Comparison of ENCODE assay signal across 10 cellular contexts in genomic region chr22:49999063-49999900, GRCh38. TPM values are rescaled to one million over a fixed set of nuclear protein-coding genes. Genes with fewer than 3 reads are reported as not detected.
A peak's percentile ranks its signal among the peaks of the same experiment; 100 is the strongest.
DNase-seq lines count a peak whose midpoint lies in the region; ATAC-seq lines count a peak whose summit lies in the region.
"Had no signal": no experiment of that assay in that cellular context is flagged by ENCODE, and none has a peak within 500 bp of the region (broad histone marks: within the 10 kb centered on the region; RNA-seq: fewer than 3 reads in every experiment).

No MANE protein-coding gene starts in this region.

- intact Hi-C loops in left ventricle myocardium superior (cut with micrococcal nuclease) = no loop called here

- no peak overlapping the region for H3K4me3 Mint-ChIP-seq in activated CD8-positive, alpha-beta memory T cell treated with anti-CD3 and anti-CD28 coated beads, Interleukin-2, amount 10 ng/mL, durations not matched to agents 7 days and 5 days

- H3K36me3 ChIP-seq in H7 (replicated peaks; ENCODE audit: control insufficient read depth, insufficient read depth, low read length) = no peaks in the 10 kb centered on the region

- CTCF ChIA-PET in activated CD8-positive, alpha-beta memory T cell treated with anti-CD3 and anti-CD28 coated beads, Interleukin-2, amount 10 ng/mL, durations not matched to agents 7 days and 5 days (lab: Charles Lee) = no interaction called here

- no peak overlapping the region for H3K27ac Mint-ChIP-seq in activated CD8-positive, alpha-beta memory T cell treated with anti-CD3 and anti-CD28 coated beads, Interleukin-2, amount 10 ng/mL, durations not matched to agents 7 days and 5 days

- H3K27me3 ChIP-seq in H7 (ENCODE audit: control insufficient read depth, insufficient read depth, low read length) = peaks cover 16% of the 10 kb centered on the region

- H3K4me1 Mint-ChIP-seq in activated CD8-positive, alpha-beta memory T cell treated with anti-CD3 and anti-CD28 coated beads, Interleukin-2, amount 10 ng/mL, durations not matched to agents 7 days and 5 days = peaks cover 2% of the 10 kb centered on the region

- H3K36me3 Mint-ChIP-seq in activated CD8-positive, alpha-beta memory T cell treated with anti-CD3 and anti-CD28 coated beads, Interleukin-2, amount 10 ng/mL, durations not matched to agents 7 days and 5 days = no peaks in the 10 kb centered on the region

- H3K9me3 Mint-ChIP-seq in activated CD8-positive, alpha-beta memory T cell treated with anti-CD3 and anti-CD28 coated beads, Interleukin-2, amount 10 ng/mL, durations not matched to agents 7 days and 5 days (ENCODE audit: low read depth) = no peaks in the 10 kb centered on the region

- peak; percentile 53 for ATAC-seq in activated CD8-positive, alpha-beta memory T cell treated with anti-CD3 and anti-CD28 coated beads, Interleukin-2, amount 10 ng/mL, durations not matched to agents 7 days and 5 days
- peak; percentile 44 for ATAC-seq in left ventricle myocardium superior
- ATAC-seq in HG03139 (IDR thresholded peaks at IDR 0.05; ENCODE audit: unreplicated experiment) = no peak
- ATAC-seq in esophagus mucosa = no peak

- peaks cover 7% of the 10 kb centered on the region for H3K27me3 Mint-ChIP-seq in activated CD8-positive, alpha-beta memory T cell treated with anti-CD3 and anti-CD28 coated beads, Interleukin-2, amount 10 ng/mL, durations not matched to agents 7 days and 5 days

- peak overlapping the region; percentile 53 for H3K4me3 ChIP-seq in H7 (ENCODE audit: insufficient read depth, low read depth, low read length)

- DNase-seq in H7 = peak; percentile 99
- peak; percentile 40 for DNase-seq in activated CD8-positive, alpha-beta memory T cell treated with anti-CD3 and anti-CD28 coated beads, Interleukin-2, amount 10 ng/mL, durations not matched to agents 7 days and 5 days
- DNase-seq in left ventricle myocardium superior = peak; percentile 37
- DNase-seq in retina = peak; percentile 55
- no peak for DNase-seq in EL
- DNase-seq in SKM-1 treated with dmso at 0.1 percent for 144 hours (lab: John Stamatoyannopoulos, UW; ENCODE audit: unreplicated experiment) = no peak
- DNase-seq: NCI-H187 had no signal

RNA-seq across cellular contexts. Expression of gene IL17REL, which starts 13.3 kb away (rescaled TPM):
- 0.04 TPM in 1 of 2 replicates, not detected in the other for total RNA-seq in H7 (2014; rRNA removed; shearing (Covaris generic))
- under 1 TPM in 1 of 2 experiments, not detected in 1; 0.05 TPM for total RNA-seq in activated CD8-positive, alpha-beta memory T cell treated with anti-CD3 and anti-CD28 coated beads, Interleukin-2, amount 10 ng/mL, durations not matched to agents 7 days and 5 days
- total RNA-seq in left ventricle myocardium superior (not detected), esophagus mucosa (not detected)

RNA-seq across cellular contexts. Expression of gene PIM3, which starts 38.7 kb away (rescaled TPM):
- 71.2 and 79.7 TPM in 2 replicates for total RNA-seq in H7 (2014; rRNA removed; shearing (Covaris generic))
- 10 to 100 TPM; 53.4 to 79.7 TPM for total RNA-seq in activated CD8-positive, alpha-beta memory T cell treated with anti-CD3 and anti-CD28 coated beads, Interleukin-2, amount 10 ng/mL, durations not matched to agents 7 days and 5 days
- total RNA-seq in left ventricle myocardium superior (65.1 TPM), esophagus mucosa (50.5 TPM)

RNA-seq across cellular contexts. Expression of gene TTLL8, which starts 58.8 kb away (rescaled TPM):
- total RNA-seq in H7 (2014; rRNA removed; shearing (Covaris generic)) = not detected in 2 replicates
- not detected for total RNA-seq in activated CD8-positive, alpha-beta memory T cell treated with anti-CD3 and anti-CD28 coated beads, Interleukin-2, amount 10 ng/mL, durations not matched to agents 7 days and 5 days
- total RNA-seq in left ventricle myocardium superior (not detected), esophagus mucosa (not detected)
- total RNA-seq: mucosa of gallbladder had no signal

Comparison
In these comparisons a context has a peak if more than half of its experiments do, and no peak if none do; other contexts are left out.
1. DNase-seq: peak in H7 (single experiment), activated CD8-positive, alpha-beta memory T cell treated with anti-CD3 and anti-CD28 coated beads, Interleukin-2, amount 10 ng/mL, durations not matched to agents 7 days and 5 days (single experiment), left ventricle myocardium superior (single experiment) and retina (single experiment); none in EL (single experiment) and SKM-1 treated with dmso at 0.1 percent for 144 hours (single experiment).
2. ATAC-seq: peak in activated CD8-positive, alpha-beta memory T cell treated with anti-CD3 and anti-CD28 coated beads, Interleukin-2, amount 10 ng/mL, durations not matched to agents 7 days and 5 days (single experiment) and left ventricle myocardium superior (single experiment); none in HG03139 (single experiment) and esophagus mucosa (single experiment).